ENCODE assay signal across 9 cellular contexts in genomic region chr5:141680751-141681201, GRCh38. TPM values are rescaled to one million over a fixed set of nuclear protein-coding genes. Genes with fewer than 3 reads are reported as not detected.
DNase-seq lines count a peak whose midpoint lies in the region; ATAC-seq and TF ChIP-seq lines count a peak whose summit lies in the region.
"Had no signal": no experiment of that assay in that cellular context is flagged by ENCODE, and none has a peak within 500 bp of the region (broad histone marks: within the 10 kb centered on the region; RNA-seq: fewer than 3 reads in every experiment).

No MANE protein-coding gene starts in this region.

- TF ChIP-seq CTCF in Calu3 (IDR thresholded peaks at IDR 0.05; ENCODE audit: unreplicated experiment) (no peak), fibroblast of lung (conservative IDR thresholded peaks at IDR 0.05 in 1 of 2, IDR thresholded peaks at IDR 0.05 in 1 of 2; ENCODE audit: low read depth in 1 of 2, low read length in 2 of 2) (no peak), neural progenitor cell (IDR thresholded peaks at IDR 0.05) (no peak)

- H3K36me3 ChIP-seq in fibroblast of lung (ENCODE audit: control insufficient read depth, insufficient read depth, low read length), result peaks cover 2% of the 10 kb centered on the region
- no peaks in the 10 kb centered on the region for H3K36me3 ChIP-seq in neural progenitor cell

- CTCF ChIA-PET in Calu3 (lab: Charles Lee), result interaction anchor here (1.5 kb wide), 1 partner anchor 16 kb away, joined by 5 read pairs; no protein-coding TSS in a partner anchor

- H3K4me1 Mint-ChIP-seq in Calu3 (ENCODE audit: low read depth, unreplicated experiment) (peaks cover 12% of the 10 kb centered on the region), neural progenitor cell (peaks cover 41% of the 10 kb centered on the region)

- H3K9me3 Mint-ChIP-seq in Calu3 (ENCODE audit: low read depth, unreplicated experiment), result no peaks in the 10 kb centered on the region
- no peaks in the 10 kb centered on the region for H3K9me3 Mint-ChIP-seq in neural progenitor cell
- H3K9me3 Mint-ChIP-seq: activated B cell treated with CpG ODN at 0.5 μM for 24 hours had no signal

- intact Hi-C loops in Calu3 (cut with micrococcal nuclease; ENCODE audit: unreplicated experiment), result no loop called here

- peaks cover 43% of the 10 kb centered on the region for H3F3A ChIP-seq in neural progenitor cell (ENCODE audit: low read depth)

- H4K20me1 ChIP-seq in fibroblast of lung (ENCODE audit: control insufficient read depth, extremely low read depth, insufficient read depth, low read length) (no peaks in the 10 kb centered on the region), neural progenitor cell (ENCODE audit: low read depth) (peaks cover under 1% of the 10 kb centered on the region)

- H3K27me3 ChIP-seq in fibroblast of lung (ENCODE audit: control insufficient read depth, insufficient read depth, low read length) (no peaks in the 10 kb centered on the region), neural progenitor cell (no peaks in the 10 kb centered on the region)

- H2AFZ ChIP-seq in fibroblast of lung (ENCODE audit: low read length), result no peak overlapping the region
- no peak overlapping the region for H2AFZ ChIP-seq in neural progenitor cell (replicated peaks)

- H3K36me3 Mint-ChIP-seq in Calu3 (ENCODE audit: insufficient read depth, unreplicated experiment), result peaks cover 20% of the 10 kb centered on the region
- peaks cover 13% of the 10 kb centered on the region for H3K36me3 Mint-ChIP-seq in neural progenitor cell

- peak overlapping the region; percentile 76 for H3K4me3 Mint-ChIP-seq in Calu3 (ENCODE audit: low read depth, unreplicated experiment)
- peak overlapping the region; percentile 69 for H3K4me3 Mint-ChIP-seq in neural progenitor cell

- H3K27me3 Mint-ChIP-seq in Calu3 (ENCODE audit: unreplicated experiment) (no peaks in the 10 kb centered on the region), neural progenitor cell (ENCODE audit: insufficient read depth, low read depth) (peaks cover 2% of the 10 kb centered on the region)

- H3K27ac ChIP-seq in fibroblast of lung (ENCODE audit: insufficient read depth, low read length) (peak overlapping the region; percentile 65), neural progenitor cell (peak overlapping the region; percentile 53)

- DNase-seq in Calu3 (peak; percentile 31), SK-N-DZ (ENCODE audit: low spot score) (peak; percentile 87), fibroblast of lung (ENCODE audit: low read depth in 2 of 2) (peak in 1 of 2 donors; percentile 56), neural progenitor cell (ENCODE audit: low spot score) (peak; percentile 92), C1 segment of cervical spinal cord (lab: John Stamatoyannopoulos, UW) (no peak), NCI-H2029 (lab: John Stamatoyannopoulos, UW) (no peak), 8988T (no peak)
- DNase-seq: activated B cell treated with CpG ODN at 0.5 μM for 24 hours had no signal

- H3K4me3 ChIP-seq in fibroblast of lung (replicated peaks in 1 of 4; ENCODE audit: control extremely low read depth in 1 of 4, insufficient read depth in 1 of 4, low read depth in 3 of 4, low read length in 4 of 4) (peak overlapping the region in 3 of 4 experiments; percentile 11 to 64 (median 54)), neural progenitor cell (peak overlapping the region; percentile 46)

- H3K9ac ChIP-seq in fibroblast of lung (ENCODE audit: insufficient read depth, low read length), result no peak overlapping the region
- no peak overlapping the region for H3K9ac ChIP-seq in neural progenitor cell

- no peak for ATAC-seq in GM18861 (IDR thresholded peaks at IDR 0.05; ENCODE audit: unreplicated experiment)

- H3K27ac Mint-ChIP-seq in Calu3 (ENCODE audit: unreplicated experiment), result peak overlapping the region; percentile 63
- H3K27ac Mint-ChIP-seq in neural progenitor cell, result peak overlapping the region; percentile 93
- H3K27ac Mint-ChIP-seq: activated B cell treated with CpG ODN at 0.5 μM for 24 hours had no signal

- H3K9me3 ChIP-seq in fibroblast of lung (ENCODE audit: control insufficient read depth, insufficient read depth, low read depth, low read length) (no peaks in the 10 kb centered on the region), neural progenitor cell (ENCODE audit: low read depth) (no peaks in the 10 kb centered on the region)

- H3K4me1 ChIP-seq in fibroblast of lung (ENCODE audit: control insufficient read depth, extremely low read depth, insufficient read depth, low read length) (peaks cover 15% of the 10 kb centered on the region), neural progenitor cell (peaks cover 34% of the 10 kb centered on the region)

- H3K4me2 ChIP-seq in fibroblast of lung (ENCODE audit: extremely low read depth, insufficient read depth, low read length) (peak overlapping the region; percentile 89), neural progenitor cell (peak overlapping the region; percentile 79)

- no TSS peak for BruUV-seq in Calu3 (replicated peaks; lab: Mats Ljungman, UMichigan)

- no peaks in the 10 kb centered on the region for H3K79me2 ChIP-seq in fibroblast of lung (ENCODE audit: control insufficient read depth, insufficient read depth, low read length)
- no peaks in the 10 kb centered on the region for H3K79me2 ChIP-seq in neural progenitor cell (ENCODE audit: low read depth)

RNA-seq across cellular contexts. Expression of gene ARAP3, which starts 1.3 kb away (rescaled TPM):
- total RNA-seq in Calu3 (2022) (17.5 and 22.8 TPM in 2 replicates), fibroblast of lung (2.6 and 3.8 TPM in 2 replicates), neural progenitor cell (ENCODE audit: low replicate concordance) (7.6 and 17.0 TPM in 2 replicates)
- 0.20 and 0.63 TPM in 2 replicates for polyA plus RNA-seq in SK-N-DZ (2014; cell fraction: cytosol; rRNA removed)
- 1.3 and 1.4 TPM in 2 replicates for polyA plus RNA-seq in SK-N-DZ (2014; cell fraction: nucleus; rRNA removed)
- polyA plus RNA-seq in fibroblast of lung, result 2.5 and 2.9 TPM in 2 replicates
- 5.2 and 6.8 TPM in 2 replicates for polyA plus RNA-seq in fibroblast of lung (2012)
- polyA minus RNA-seq in fibroblast of lung (ENCODE audit: low replicate concordance), result 11.4 and 25.4 TPM in 2 replicates

RNA-seq across cellular contexts. Expression of gene FCHSD1, which starts 29.6 kb away (rescaled TPM):
- 41.4 and 41.8 TPM in 2 replicates for total RNA-seq in Calu3 (2022)
- 4.9 and 11.8 TPM in 2 replicates for polyA plus RNA-seq in SK-N-DZ (2014; cell fraction: cytosol; rRNA removed)
- 102 and 106 TPM in 2 replicates for polyA plus RNA-seq in SK-N-DZ (2014; cell fraction: nucleus; rRNA removed)
- total RNA-seq in fibroblast of lung, result 15.4 and 25.6 TPM in 2 replicates
- polyA plus RNA-seq in fibroblast of lung, result 13.5 and 19.1 TPM in 2 replicates
- 18.9 and 21.1 TPM in 2 replicates for polyA plus RNA-seq in fibroblast of lung (2012)
- polyA minus RNA-seq in fibroblast of lung (ENCODE audit: low replicate concordance), result 17.7 and 18.3 TPM in 2 replicates
- 8.7 and 17.6 TPM in 2 replicates for total RNA-seq in neural progenitor cell (ENCODE audit: low replicate concordance)

RNA-seq across cellular contexts. Expression of gene RELL2, which starts 44.0 kb away (rescaled TPM):
- total RNA-seq in Calu3 (2022) (12.5 and 12.6 TPM in 2 replicates), fibroblast of lung (2.6 and 3.0 TPM in 2 replicates), neural progenitor cell (ENCODE audit: low replicate concordance) (0.30 and 3.9 TPM in 2 replicates)
- 31.9 and 42.4 TPM in 2 replicates for polyA plus RNA-seq in SK-N-DZ (2014; cell fraction: cytosol; rRNA removed)
- polyA plus RNA-seq in SK-N-DZ (2014; cell fraction: nucleus; rRNA removed), result 110 and 123 TPM in 2 replicates
- polyA plus RNA-seq in fibroblast of lung, result 3.7 and 4.0 TPM in 2 replicates
- 2.4 and 3.0 TPM in 2 replicates for polyA plus RNA-seq in fibroblast of lung (2012)
- polyA minus RNA-seq in fibroblast of lung (ENCODE audit: low replicate concordance), result 1.0 and 3.5 TPM in 2 replicates

RNA-seq across cellular contexts. Expression of gene HDAC3, which starts 44.1 kb away (rescaled TPM):
- total RNA-seq in Calu3 (2022) (96.3 and 102 TPM in 2 replicates), fibroblast of lung (45.7 and 56.8 TPM in 2 replicates), neural progenitor cell (ENCODE audit: low replicate concordance) (57.3 and 83.2 TPM in 2 replicates)
- 76.1 and 92.0 TPM in 2 replicates for polyA plus RNA-seq in SK-N-DZ (2014; cell fraction: cytosol; rRNA removed)
- 181 and 195 TPM in 2 replicates for polyA plus RNA-seq in SK-N-DZ (2014; cell fraction: nucleus; rRNA removed)
- 67.9 and 69.6 TPM in 2 replicates for polyA plus RNA-seq in fibroblast of lung
- polyA plus RNA-seq in fibroblast of lung (2012), result 44.2 and 46.9 TPM in 2 replicates
- polyA minus RNA-seq in fibroblast of lung (ENCODE audit: low replicate concordance), result 90.6 and 135 TPM in 2 replicates

Comparison
In these comparisons a context has a peak if more than half of its experiments do, and no peak if none do; other contexts are left out.
1. DNase-seq: peak in Calu3 (single experiment), SK-N-DZ (single experiment) and neural progenitor cell (single experiment); none in C1 segment of cervical spinal cord (0 of 14), NCI-H2029 (single experiment) and 8988T (single experiment).